Comparison of ENCODE assay signal across 17 cellular contexts in the genomic region with DNA sequence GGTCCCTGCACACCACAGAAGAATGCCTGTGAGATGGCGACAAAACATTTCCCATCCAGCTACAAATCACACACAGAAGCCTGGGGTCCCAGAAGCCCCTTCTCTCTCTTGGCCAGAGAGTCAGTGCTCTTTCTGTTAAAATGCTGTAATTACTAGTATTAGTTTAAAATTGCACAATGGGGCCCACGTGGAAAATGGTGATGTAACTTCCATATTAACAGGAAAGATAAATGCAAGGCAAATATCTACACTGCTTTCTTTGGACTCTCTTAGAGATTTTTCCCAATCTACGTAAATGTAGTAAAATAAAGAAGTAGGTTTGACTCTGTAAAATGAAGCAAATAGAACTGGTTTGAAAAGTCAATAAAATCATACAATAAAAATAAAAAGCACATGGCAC.
A peak's percentile ranks its signal among the peaks of the same experiment; 100 is the strongest.
DNase-seq lines count a peak whose midpoint lies in the region; ATAC-seq and TF ChIP-seq lines count a peak whose summit lies in the region.
"Had no signal": no experiment of that assay in that cellular context is flagged by ENCODE, and none has a peak within 500 bp of the region (broad histone marks: within the 10 kb centered on the region; RNA-seq: fewer than 3 reads in every experiment).

No MANE protein-coding gene starts in this region.

- no peak overlapping the region for H3K27ac ChIP-seq in osteoblast (ENCODE audit: low read depth, low read length)
- H3K27ac ChIP-seq: SK-N-MC had no signal

- peak overlapping the region; percentile 16 for H3K27ac Mint-ChIP-seq in activated T-cell treated with anti-CD3 and anti-CD28 coated beads, Interleukin-2, amount 50 U/mL, for 72 hours
- H3K27ac Mint-ChIP-seq: CD4-positive, alpha-beta T cell had no signal

- no peaks in the 10 kb centered on the region for H3K9me3 ChIP-seq in osteoblast (ENCODE audit: low read depth, low read length)

- no peaks in the 10 kb centered on the region for H3K4me1 Mint-ChIP-seq in activated T-cell treated with anti-CD3 and anti-CD28 coated beads, Interleukin-2, amount 50 U/mL, for 72 hours (ENCODE audit: low read depth)

- H3K4me3 Mint-ChIP-seq in activated T-cell treated with anti-CD3 and anti-CD28 coated beads, Interleukin-2, amount 50 U/mL, for 72 hours, result no peak overlapping the region
- H3K4me3 Mint-ChIP-seq: CD4-positive, alpha-beta T cell had no signal

- H3K4me3 ChIP-seq in fibroblast of villous mesenchyme (ENCODE audit: low read depth, low read length), result no peak overlapping the region
- H3K4me3 ChIP-seq in osteoblast (ENCODE audit: insufficient read depth, low read length), result no peak overlapping the region
- H3K4me3 ChIP-seq: SK-N-MC had no signal

- peaks cover 0 to 29% of the 10 kb centered on the region in 2 donors for H3K36me3 Mint-ChIP-seq in activated T-cell treated with anti-CD3 and anti-CD28 coated beads, Interleukin-2, amount 50 U/mL, for 72 hours (ENCODE audit: insufficient read depth in 2 of 2)

- no peaks in the 10 kb centered on the region for H4K20me1 ChIP-seq in osteoblast (ENCODE audit: insufficient read depth, low read length)

- DNase-seq in activated T-cell treated with anti-CD3 and anti-CD28 coated beads, Interleukin-2, amount 50 U/mL, for 72 hours, result no peak
- DNase-seq in activated T-cell treated with anti-CD3 and anti-CD28 coated beads, Interleukin-2, amount 50 U/mL, for 1 hour, result no peak
- DNase-seq in amniotic epithelial cell (ENCODE audit: low read depth) (peak; percentile 47), fibroblast of villous mesenchyme (ENCODE audit: low read depth) (peak; percentile 60), DMS153 (lab: John Stamatoyannopoulos, UW) (no peak), NCI-H526 (lab: John Stamatoyannopoulos, UW) (no peak), NCI-H748 (lab: John Stamatoyannopoulos, UW; ENCODE audit: unreplicated experiment) (no peak), osteoblast (ENCODE audit: insufficient read length, low spot score, missing footprints) (no peak)
- DNase-seq: Calu3; CD4-positive, alpha-beta T cell; DND-41; GF-D8; NCI-H2227 treated with DMSO at 0.1 percent for 48 hours; NCI-H526 treated with DMSO at 0.1 percent for 48 hours had no signal

- H2AFZ ChIP-seq in osteoblast (ENCODE audit: low read length), result no peak overlapping the region

- H3K36me3 ChIP-seq in osteoblast (ENCODE audit: insufficient read depth, low read length), result peaks cover 24% of the 10 kb centered on the region

- H3K27me3 ChIP-seq in osteoblast (ENCODE audit: insufficient read depth, low read length), result no peaks in the 10 kb centered on the region

- H3K4me1 ChIP-seq in osteoblast (ENCODE audit: insufficient read depth, low read length), result no peaks in the 10 kb centered on the region

- H3K4me2 ChIP-seq in osteoblast (ENCODE audit: insufficient read depth, low read length), result no peak overlapping the region

- H3K27me3 Mint-ChIP-seq in activated T-cell treated with anti-CD3 and anti-CD28 coated beads, Interleukin-2, amount 50 U/mL, for 72 hours (ENCODE audit: low read depth), result no peaks in the 10 kb centered on the region
- H3K27me3 Mint-ChIP-seq: CD4-positive, alpha-beta T cell had no signal

- TF ChIP-seq CTCF in fibroblast of villous mesenchyme (IDR thresholded peaks at IDR 0.05; ENCODE audit: insufficient read depth, low read depth, low read length) (no peak), osteoblast (IDR thresholded peaks at IDR 0.05; ENCODE audit: extremely low read depth, low read depth, low read length) (no peak)

- no peaks in the 10 kb centered on the region for H3K79me2 ChIP-seq in osteoblast (ENCODE audit: insufficient read depth, low read length)

- H3K9me3 Mint-ChIP-seq in activated T-cell treated with anti-CD3 and anti-CD28 coated beads, Interleukin-2, amount 50 U/mL, for 72 hours, result no peaks in the 10 kb centered on the region
- H3K9me3 Mint-ChIP-seq: CD4-positive, alpha-beta T cell had no signal

- no peak for ATAC-seq in activated T-cell treated with anti-CD3 and anti-CD28 coated beads, Interleukin-2, amount 50 U/mL, for 72 hours (replicated peaks in 1 of 2)
- ATAC-seq: Panc1, Right ventricle myocardium inferior had no signal

Comparison
In these comparisons a context has a peak if more than half of its experiments do, and no peak if none do; other contexts are left out.
1. DNase-seq: peak in amniotic epithelial cell (single experiment) and fibroblast of villous mesenchyme (single experiment); none in activated T-cell treated with anti-CD3 and anti-CD28 coated beads, Interleukin-2, amount 50 U/mL, for 72 hours (0 of 2), activated T-cell treated with anti-CD3 and anti-CD28 coated beads, Interleukin-2, amount 50 U/mL, for 1 hour (single experiment), DMS153 (single experiment), NCI-H526 (0 of 2), NCI-H748 (single experiment) and osteoblast (single experiment).